In genomic region chr2:36663314-36663713, GRCh38 we compare ENCODE assay signal across 24 cellular contexts. TPM values are rescaled to one million over a fixed set of nuclear protein-coding genes. Genes with fewer than 3 reads are reported as not detected.
"Had no signal": no experiment of that assay in that cellular context is flagged by ENCODE, and none has a peak within 500 bp of the region (broad histone marks: within the 10 kb centered on the region; RNA-seq: fewer than 3 reads in every experiment).

No MANE protein-coding gene starts in this region.

- H3K4me2 ChIP-seq: KMS-11 had no signal

- H3K36me3 ChIP-seq: adrenal gland had no signal

- H3K9me3 Mint-ChIP-seq: activated B cell treated with CpG ODN at 0.5 μM for 24 hours; activated CD4-positive, alpha-beta memory T cell treated with anti-CD3 and anti-CD28 coated beads for 36 hours; activated naive CD4-positive, alpha-beta T cell treated with anti-CD3 and anti-CD28 coated beads for 36 hours; activated naive CD4-positive, alpha-beta T cell treated with anti-CD3 and anti-CD28 coated beads, Interleukin-2, amount 50 U/mL, for 72 hours; activated T-cell treated with anti-CD3 and anti-CD28 coated beads, Interleukin-2, amount 50 U/mL, for 4 hours; activated T-helper 1 cell treated with anti-CD3 and anti-CD28 coated beads, Interleukin-12 subunit alpha, Interleukin-12 subunit beta, Interleukin-2, Interleukin-4 antibody, amounts not matched to agents 30 ng/mL and 10 ng/mL and 1 ng/mL, durations not matched to agents 14 hours and 24 hours and 36 hours; T-cell had no signal

- H3K27ac Mint-ChIP-seq: activated B cell treated with CpG ODN at 0.5 μM for 24 hours; activated CD4-positive, alpha-beta memory T cell treated with anti-CD3 and anti-CD28 coated beads for 36 hours; activated naive CD4-positive, alpha-beta T cell treated with anti-CD3 and anti-CD28 coated beads for 36 hours; activated naive CD4-positive, alpha-beta T cell treated with anti-CD3 and anti-CD28 coated beads, Interleukin-2, amount 50 U/mL, for 72 hours; activated T-helper 1 cell treated with anti-CD3 and anti-CD28 coated beads, Interleukin-12 subunit alpha, Interleukin-12 subunit beta, Interleukin-2, Interleukin-4 antibody, amounts not matched to agents 30 ng/mL and 10 ng/mL and 1 ng/mL, durations not matched to agents 14 hours and 24 hours and 36 hours; T-cell; T-helper 17 cell had no signal

- H3K27me3 ChIP-seq: adrenal gland, body of pancreas had no signal

- H3K4me1 ChIP-seq: body of pancreas had no signal

- H3K9ac ChIP-seq: KMS-11 had no signal

- H3K27ac ChIP-seq: adrenal gland, body of pancreas, KMS-11, PC-9, SK-N-MC had no signal

- DNase-seq: activated B cell treated with CpG ODN at 0.5 μM for 24 hours; activated CD4-positive, alpha-beta memory T cell treated with anti-CD3 and anti-CD28 coated beads for 36 hours; activated CD4-positive, alpha-beta T cell treated with anti-CD3 and anti-CD28 coated beads for 4 hours; activated CD4-positive, alpha-beta T cell treated with anti-CD3 and anti-CD28 coated beads, Interleukin-2, amount 50 U/mL, for 1 hour; activated CD4-positive, CD25-positive, alpha-beta regulatory T cell treated with anti-CD3 and anti-CD28 coated beads, Interleukin-2, amount 50 U/mL, for 72 hours; activated CD8-positive, alpha-beta memory T cell treated with anti-CD3 and anti-CD28 coated beads, Interleukin-2, amount 50 U/mL, for 4 hours; activated gamma-delta T cell treated with Interleukin-2 at 50 U/mL for 16 hours; activated naive CD4-positive, alpha-beta T cell treated with anti-CD3 and anti-CD28 coated beads for 36 hours; activated T-cell treated with anti-CD3 and anti-CD28 coated beads for 4 hours; activated T-cell treated with anti-CD3 and anti-CD28 coated beads, Interleukin-2, amount 50 U/mL, for 4 hours; NCI-H510A; NK-92 treated with Interleukin-12 subunit alpha and Interleukin-12 subunit beta, amount 100 ng/mL, for 24 hours; Right ventricle myocardium superior; T-cell; T-helper 17 cell had no signal

- H3K36me3 Mint-ChIP-seq: activated CD4-positive, alpha-beta memory T cell treated with anti-CD3 and anti-CD28 coated beads for 36 hours; activated naive CD4-positive, alpha-beta T cell treated with anti-CD3 and anti-CD28 coated beads, Interleukin-2, amount 50 U/mL, for 72 hours; T-cell had no signal

- H3K9me3 ChIP-seq: adrenal gland, body of pancreas had no signal

- H3K4me1 Mint-ChIP-seq: activated B cell treated with CpG ODN at 0.5 μM for 24 hours, T-cell, T-helper 17 cell had no signal

- H3K4me3 ChIP-seq: adrenal gland, body of pancreas, PC-9 had no signal

- H3K4me3 Mint-ChIP-seq: activated B cell treated with CpG ODN at 0.5 μM for 24 hours; activated CD4-positive, alpha-beta memory T cell treated with anti-CD3 and anti-CD28 coated beads for 36 hours; activated naive CD4-positive, alpha-beta T cell treated with anti-CD3 and anti-CD28 coated beads for 36 hours; activated T-cell treated with anti-CD3 and anti-CD28 coated beads, Interleukin-2, amount 50 U/mL, for 4 hours; activated T-helper 1 cell treated with anti-CD3 and anti-CD28 coated beads, Interleukin-12 subunit alpha, Interleukin-12 subunit beta, Interleukin-2, Interleukin-4 antibody, amounts not matched to agents 30 ng/mL and 10 ng/mL and 1 ng/mL, durations not matched to agents 14 hours and 24 hours and 36 hours; T-cell; T-helper 17 cell had no signal

RNA-seq across cellular contexts. Expression of gene VIT, which starts 33.2 kb away (rescaled TPM):
- total RNA-seq: activated B cell treated with CpG ODN at 0.5 μM for 24 hours; activated CD4-positive, alpha-beta memory T cell treated with anti-CD3 and anti-CD28 coated beads for 36 hours; activated naive CD4-positive, alpha-beta T cell treated with anti-CD3 and anti-CD28 coated beads for 36 hours; activated naive CD4-positive, alpha-beta T cell treated with anti-CD3 and anti-CD28 coated beads, Interleukin-2, amount 50 U/mL, for 72 hours; activated T-cell treated with anti-CD3 and anti-CD28 coated beads, Interleukin-2, amount 50 U/mL, for 4 hours; activated T-helper 1 cell treated with anti-CD3 and anti-CD28 coated beads, Interleukin-12 subunit alpha, Interleukin-12 subunit beta, Interleukin-2, Interleukin-4 antibody, amounts not matched to agents 30 ng/mL and 10 ng/mL and 1 ng/mL, durations not matched to agents 14 hours and 24 hours and 36 hours; astrocyte; bronchial epithelial cell; PC-9; T-helper 17 cell had no signal
